Comparison of ENCODE assay signal across 16 cellular contexts in genomic region chr9:30584559-30584958, GRCh38.
DNase-seq lines count a peak whose midpoint lies in the region; ATAC-seq, FAIRE-seq and TF ChIP-seq lines count a peak whose summit lies in the region.
"Had no signal": no experiment of that assay in that cellular context is flagged by ENCODE, and none has a peak within 500 bp of the region (broad histone marks: within the 10 kb centered on the region; RNA-seq: fewer than 3 reads in every experiment).

No MANE protein-coding gene starts in this region.

- H3K27ac Mint-ChIP-seq in GM23338 = no peak overlapping the region
- H3K27ac Mint-ChIP-seq: CD4-positive, alpha-beta memory T cell; IgD-negative memory B cell had no signal

- no peaks in the 10 kb centered on the region for H3K36me3 Mint-ChIP-seq in GM23338 (ENCODE audit: low read depth)
- H3K36me3 Mint-ChIP-seq: CD4-positive, alpha-beta memory T cell; IgD-negative memory B cell had no signal

- H4K20me1 ChIP-seq in GM23338 (replicated peaks; ENCODE audit: insufficient read depth) (no peaks in the 10 kb centered on the region), GM12878 (ENCODE audit: control insufficient read depth, insufficient read depth) (no peaks in the 10 kb centered on the region)

- H3K27ac ChIP-seq in GM23338 (ENCODE audit: low read depth) = no peak overlapping the region
- no peak overlapping the region for H3K27ac ChIP-seq in GM12878 (ENCODE audit: control insufficient read depth, insufficient read depth)
- H3K27ac ChIP-seq: C4-2B had no signal

- H3K4me1 ChIP-seq in GM23338 (ENCODE audit: insufficient read depth) = no peaks in the 10 kb centered on the region
- H3K4me1 ChIP-seq in GM12878 (ENCODE audit: control insufficient read depth, insufficient read depth, low read length) = no peaks in the 10 kb centered on the region
- H3K4me1 ChIP-seq: BE2C had no signal

- no peaks in the 10 kb centered on the region for H3K4me1 Mint-ChIP-seq in GM23338
- H3K4me1 Mint-ChIP-seq: CD4-positive, alpha-beta memory T cell; IgD-negative memory B cell had no signal

- BruUV-seq in GM12878 (replicated peaks; lab: Mats Ljungman, UMichigan) = no TSS peak

- no peak for TF ChIP-seq RAD21 in GM12878 (IDR thresholded peaks at IDR 0.05; ENCODE audit: insufficient read depth, low read depth, low read length)

- no peaks in the 10 kb centered on the region for H3K9me2 ChIP-seq in GM23338 (ENCODE audit: insufficient read depth)

- no peak for FAIRE-seq in GM12878 (lab: Jason Lieb, UNC)
- FAIRE-seq: GM19239, H54 had no signal

- ATAC-seq in GM23338 = no peak
- no peak for ATAC-seq in GM12878
- ATAC-seq in GM19452 (IDR thresholded peaks at IDR 0.05; ENCODE audit: unreplicated experiment) = no peak

- no peaks in the 10 kb centered on the region for H3K9me3 ChIP-seq in GM12878 (replicated peaks; ENCODE audit: control insufficient read depth, insufficient read depth, low read length)
- H3K9me3 ChIP-seq: BE2C had no signal

- RAD21 ChIA-PET in GM12878 (lab: Charles Lee; ENCODE audit: unreplicated experiment) = no interaction called here

- no peaks in the 10 kb centered on the region for H3F3A ChIP-seq in GM23338 (replicated peaks; ENCODE audit: low read depth)

- SMC1A ChIA-PET in GM12878 (lab: Charles Lee; ENCODE audit: uncharacterized antibody, unreplicated experiment) = no interaction called here

- H3K4me2 ChIP-seq in GM23338 (no peak overlapping the region), GM12878 (ENCODE audit: control insufficient read depth, insufficient read depth) (no peak overlapping the region)

- intact Hi-C loops in GM12878 (cut with micrococcal nuclease; ENCODE audit: unreplicated experiment) = no loop called here

- H3K9ac ChIP-seq in GM12878 (ENCODE audit: control insufficient read depth, insufficient read depth, low read length) = no peak overlapping the region

- WGBS in GM12878 (ENCODE audit: insufficient coverage, insufficient replicate concordance, low lambda C conversion rate, missing lambda C conversion rate) = 0% methylated on average over 2 of the region's 2 CpGs

- H3K27me3 Mint-ChIP-seq in GM23338 (ENCODE audit: insufficient read depth, low read depth, poor library complexity) = no peaks in the 10 kb centered on the region
- H3K27me3 Mint-ChIP-seq: CD4-positive, alpha-beta memory T cell; IgD-negative memory B cell had no signal

- no peak for TF ChIP-seq EP300 in GM12878 (IDR thresholded peaks at IDR 0.05; ENCODE audit: borderline replicate concordance in 1 of 2, control insufficient read depth in 1 of 2, low read depth in 2 of 2, low read length in 2 of 2)

- H3K79me2 ChIP-seq in GM23338 (replicated peaks; ENCODE audit: insufficient read depth) (no peaks in the 10 kb centered on the region), GM12878 (ENCODE audit: control insufficient read depth, insufficient read depth, low read length) (no peaks in the 10 kb centered on the region)

- TF ChIP-seq POLR2A in GM12878 (IDR thresholded peaks at IDR 0.05; ENCODE audit: low read depth, low read length) = no peak

- no peaks in the 10 kb centered on the region for H3K36me3 ChIP-seq in GM23338 (ENCODE audit: insufficient read depth)
- no peaks in the 10 kb centered on the region for H3K36me3 ChIP-seq in GM12878 (ENCODE audit: control insufficient read depth in 2 of 2, insufficient read depth in 2 of 2, low read length in 1 of 2)
- no peaks in the 10 kb centered on the region for H3K36me3 ChIP-seq in H7 (replicated peaks; ENCODE audit: control insufficient read depth, insufficient read depth, low read length)
- H3K36me3 ChIP-seq: BE2C had no signal

- no peaks in the 10 kb centered on the region for H3K9me3 Mint-ChIP-seq in GM23338

- H2AFZ ChIP-seq in GM23338 (peak overlapping the region; percentile 29; the same call in 1 of the 2 replicates), GM12878 (ENCODE audit: control insufficient read depth, low read depth, low read length) (no peak overlapping the region)

- no peak overlapping the region for H3K4me3 Mint-ChIP-seq in GM23338
- H3K4me3 Mint-ChIP-seq: CD4-positive, alpha-beta memory T cell; IgD-negative memory B cell had no signal

- TF ChIP-seq CTCF in GM23338 (conservative IDR thresholded peaks at IDR 0.05; ENCODE audit: low read depth in 2 of 2) = no peak
- no peak for TF ChIP-seq CTCF in GM12878 (IDR thresholded peaks at IDR 0.05 in 2 of 3, conservative IDR thresholded peaks at IDR 0.05 in 1 of 3; ENCODE audit: control insufficient read depth in 2 of 3, extremely low read depth in 1 of 3, insufficient read depth in 1 of 3, low read depth in 3 of 3, low read length in 3 of 3)
- TF ChIP-seq CTCF in GM20000 (IDR thresholded peaks at IDR 0.05; ENCODE audit: extremely low read depth, missing control alignments) = no peak

- POLR2A ChIA-PET in GM12878 (lab: Charles Lee) = no interaction called here

- CTCF ChIA-PET in GM12878 (lab: Yijun Ruan, JAX) = no interaction called here

- DNase-seq in GM23338 (ENCODE audit: low spot score) = no peak
- DNase-seq in OCI-M1 (lab: John Stamatoyannopoulos, UW) = peak; percentile 83
- no peak for DNase-seq in GM12878 (ENCODE audit: low read depth, low spot score)
- DNase-seq in non-pigmented ciliary epithelial cell (ENCODE audit: low read depth) = peak; percentile 15
- DNase-seq in H7 = no peak
- DNase-seq in GM20000 (ENCODE audit: low spot score) = no peak
- DNase-seq: BE2C; CD4-positive, alpha-beta memory T cell; COR-L47; DND-41; GDM1 had no signal

- in situ Hi-C loops in GM12878 (cut with MboI) = no loop called here

- H3K27me3 ChIP-seq in GM23338 (ENCODE audit: insufficient read depth) = no peaks in the 10 kb centered on the region
- H3K27me3 ChIP-seq in GM12878 (replicated peaks in 1 of 2; ENCODE audit: control insufficient read depth in 2 of 2, insufficient read depth in 2 of 2, low read length in 1 of 2) = no peaks in the 10 kb centered on the region
- H3K27me3 ChIP-seq in H7 (ENCODE audit: control insufficient read depth, insufficient read depth, low read length) = no peaks in the 10 kb centered on the region
- H3K27me3 ChIP-seq: BE2C had no signal

- no peak overlapping the region for H3K4me3 ChIP-seq in GM23338
- no peak overlapping the region for H3K4me3 ChIP-seq in GM12878
- H3K4me3 ChIP-seq in H7 (ENCODE audit: insufficient read depth, low read depth, low read length) = no peak overlapping the region

TF ChIP-seq in GM23338, 12 proteins besides CTCF, POLR2A, EP300 and RAD21:
- TF ChIP-seq POLR2AphosphoS5 (IDR thresholded peaks at IDR 0.05; ENCODE audit: low read depth) (no peak), STAT1 (IDR thresholded peaks at IDR 0.05; ENCODE audit: unreplicated experiment) (no peak), EZH2phosphoT487 (IDR thresholded peaks at IDR 0.05; ENCODE audit: unreplicated experiment) (no peak), EZH2 (IDR thresholded peaks at IDR 0.05; ENCODE audit: low read depth, unreplicated experiment) (no peak), ETS1 (IDR thresholded peaks at IDR 0.05) (no peak)

TF ChIP-seq in GM12878, 131 proteins besides CTCF, POLR2A, EP300 and RAD21:
- TF ChIP-seq IKZF1 (conservative IDR thresholded peaks at IDR 0.05) (no peak), ATF7 (IDR thresholded peaks at IDR 0.05; ENCODE audit: low read depth) (peak; percentile 74), MYC (IDR thresholded peaks at IDR 0.05; ENCODE audit: insufficient read depth, insufficient read length, insufficient replicate concordance, low read length, severe bottlenecking) (no peak), ASH2L (IDR thresholded peaks at IDR 0.05; ENCODE audit: borderline replicate concordance, low read depth) (no peak)

Comparison
In these comparisons a context has a peak if more than half of its experiments do, and no peak if none do; other contexts are left out.
1. DNase-seq: peak in OCI-M1 (single experiment) and non-pigmented ciliary epithelial cell (single experiment); none in GM23338 (single experiment), GM12878 (single experiment), H7 (single experiment) and GM20000 (single experiment).